In the genomic region with DNA sequence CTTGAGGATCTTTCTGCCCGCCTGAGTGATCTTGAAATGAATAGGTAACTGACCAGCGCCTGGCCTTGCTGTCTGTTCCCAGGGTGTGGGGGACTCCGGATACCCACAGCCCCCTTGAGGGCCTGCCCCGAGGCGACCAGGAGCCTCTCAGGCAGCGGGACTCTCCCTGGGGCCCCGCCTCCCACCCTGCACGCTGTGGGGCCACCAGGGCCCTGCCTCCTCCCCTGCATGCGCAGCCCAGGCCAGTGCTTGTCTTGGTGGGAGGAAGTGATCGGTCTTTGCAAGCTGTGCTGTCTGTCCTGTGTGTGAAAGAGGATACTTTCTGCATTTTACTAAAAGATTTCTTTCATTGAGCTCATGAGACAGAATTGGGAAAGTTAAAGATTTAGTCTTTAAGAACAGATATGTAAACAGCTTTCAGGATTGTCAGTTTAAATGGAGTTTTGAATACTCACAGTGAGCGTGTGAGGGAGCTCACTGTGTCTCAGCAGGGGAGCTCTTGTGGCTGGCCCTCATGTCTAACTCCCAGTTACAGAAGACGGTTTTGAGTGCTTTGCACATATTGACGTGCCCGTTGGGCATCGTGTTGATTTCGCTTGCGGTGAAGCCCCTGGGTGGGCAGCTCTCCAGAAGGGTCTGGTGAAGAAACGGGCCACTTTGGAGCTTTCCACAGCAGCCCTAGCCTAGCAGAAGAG, we compare ENCODE assay signal across 23 cellular contexts. TPM values are rescaled to one million over a fixed set of nuclear protein-coding genes. Genes with fewer than 3 reads are reported as not detected.
DNase-seq lines count a peak whose midpoint lies in the region; ATAC-seq, FAIRE-seq and TF ChIP-seq lines count a peak whose summit lies in the region.
"Had no signal": no experiment of that assay in that cellular context is flagged by ENCODE, and none has a peak within 500 bp of the region (broad histone marks: within the 10 kb centered on the region; RNA-seq: fewer than 3 reads in every experiment).

No MANE protein-coding gene starts in this region.

- DNase-seq in NCI-H187 (lab: John Stamatoyannopoulos, UW) (peak; percentile 59 to 73), NCI-H187 treated with DMSO at 0.1 percent for 48 hours (lab: John Stamatoyannopoulos, UW) (no peak), NT2/D1 (ENCODE audit: low read depth, low spot score) (no peak), H1 (ENCODE audit: low read depth in 1 of 2, low spot score in 2 of 2) (no peak), mammary epithelial cell (no peak), D721Med (ENCODE audit: insufficient read length, low spot score) (no peak)
- no peak for DNase-seq in stimulated activated naive B cell treated with anti-CD40 and anti-IgM and Interleukin-4, amounts not matched to agents 10 μg/mL and 1 μg/mL and 100 μg/mL, for 72 hours
- DNase-seq: activated CD4-positive, alpha-beta T cell treated with anti-CD3 and anti-CD28 coated beads, Interleukin-2, amount 50 U/mL, for 4 hours; activated effector memory CD4-positive, alpha-beta T cell treated with Interleukin-2 at 50 U/mL for 16 hours; dermis blood vessel endothelial cell; DND-41; foreskin fibroblast; KBM-7; NCI-H2081 treated with DMSO at 0.1 percent for 48 hours; occipital lobe; PC-3; SJCRH30 had no signal

- H3K18ac ChIP-seq in H1 (ENCODE audit: extremely low read depth, low read length) = peak overlapping the region; percentile 13; the same call in 1 of the 2 replicates

- H3K27ac ChIP-seq in H1 (ENCODE audit: low read depth, low read length) = no peak overlapping the region
- H3K27ac ChIP-seq in mammary epithelial cell (ENCODE audit: insufficient read depth, low read depth, low read length) = no peak overlapping the region
- H3K27ac ChIP-seq: cardiac muscle cell, SJCRH30 had no signal

- TF ChIP-seq CTCF in H1 (IDR thresholded peaks at IDR 0.05; ENCODE audit: control extremely low read depth in 1 of 3, insufficient read depth in 1 of 3, low read depth in 1 of 3, low read length in 3 of 3) = no peak
- TF ChIP-seq CTCF in mammary epithelial cell (conservative IDR thresholded peaks at IDR 0.05 in 1 of 2, IDR thresholded peaks at IDR 0.05 in 1 of 2; ENCODE audit: extremely low read depth in 1 of 2, insufficient read depth in 1 of 2, low read depth in 1 of 2, low read length in 2 of 2) = no peak
- no peak for TF ChIP-seq CTCF in D721Med (IDR thresholded peaks at IDR 0.05; ENCODE audit: insufficient read depth, missing control alignments)

- peaks cover 21 to 47% of the 10 kb centered on the region in 2 donors for H3K36me3 Mint-ChIP-seq in stimulated activated naive B cell treated with anti-CD40 and anti-IgM and Interleukin-4, amounts not matched to agents 10 μg/mL and 1 μg/mL and 100 μg/mL, for 72 hours

- no peak overlapping the region for H2BK120ac ChIP-seq in H1 (replicated peaks; ENCODE audit: low read depth, low read length)

- H2BK12ac ChIP-seq in H1 (ENCODE audit: low read depth, low read length) = peak overlapping the region; percentile 75; the same call in 1 of the 2 replicates

- intact Hi-C loops in mammary epithelial cell (cut with micrococcal nuclease) = no loop called here

- WGBS in H1 (ENCODE audit: extremely low coverage in 1 of 2, insufficient coverage in 1 of 2, insufficient read length in 1 of 2, insufficient replicate concordance in 2 of 2, low coverage in 1 of 2, low lambda C conversion rate in 2 of 2, missing lambda C conversion rate in 1 of 2), 2 experiments = 77% methylated on average over 18 of the region's 18 CpGs; no CpG with 5 or more reads in 1 of the 2 experiments
- WGBS in mammary epithelial cell (ENCODE audit: low coverage, missing lambda C conversion rate) = 95% methylated on average over 16 of the region's 18 CpGs

- CTCF ChIA-PET in H1 (lab: Charles Lee; ENCODE audit: partially characterized antibody) = interaction anchor here (0.8 to 2.7 kb wide), 9 partner anchors 8 to 114 kb away, joined by 3 to 15 read pairs (median 3); no protein-coding TSS in a partner anchor
- CTCF ChIA-PET in mammary epithelial cell (lab: Charles Lee; ENCODE audit: low non-redundant PET) = no interaction called here

- ATAC-seq in stimulated activated naive B cell treated with anti-CD40 and anti-IgM and Interleukin-4, amounts not matched to agents 10 μg/mL and 1 μg/mL and 100 μg/mL, for 72 hours (replicated peaks) = no peak
- ATAC-seq in GM18868 (IDR thresholded peaks at IDR 0.05; ENCODE audit: unreplicated experiment) = no peak
- ATAC-seq: PC-3 had no signal

- no peak overlapping the region for H3K4me3 ChIP-seq in NT2/D1 (ENCODE audit: insufficient read length, low read depth)
- no peak overlapping the region for H3K4me3 ChIP-seq in H1 (ENCODE audit: extremely low read depth in 1 of 4, insufficient read depth in 2 of 4, low read depth in 3 of 4, low read length in 4 of 4)
- H3K4me3 ChIP-seq in mammary epithelial cell (replicated peaks in 1 of 3; ENCODE audit: insufficient read depth in 1 of 3, low read depth in 2 of 3, low read length in 3 of 3) = no peak overlapping the region
- H3K4me3 ChIP-seq: adrenal gland, cardiac muscle cell, SJCRH30 had no signal

- H2BK20ac ChIP-seq in H1 (ENCODE audit: low read length) = no peak overlapping the region

- no peak overlapping the region for H3K4me3 Mint-ChIP-seq in stimulated activated naive B cell treated with anti-CD40 and anti-IgM and Interleukin-4, amounts not matched to agents 10 μg/mL and 1 μg/mL and 100 μg/mL, for 72 hours
- H3K4me3 Mint-ChIP-seq: B cell; T-helper 1 cell treated with Interleukin-12 subunit alpha and Interleukin-12 subunit beta and Interleukin-4 antibody, amounts not matched to agents 30 μg/mL and 1 μg/mL, for 36 hours had no signal

- H3K4me2 ChIP-seq in H1 (ENCODE audit: insufficient read depth in 1 of 2, low read depth in 2 of 2, low read length in 2 of 2) (no peak overlapping the region), mammary epithelial cell (ENCODE audit: insufficient read depth, low read depth, low read length) (no peak overlapping the region)

- H3K9ac ChIP-seq in NT2/D1 (ENCODE audit: insufficient read length, low read depth) (peak overlapping the region; percentile 62), H1 (replicated peaks in 1 of 4; ENCODE audit: extremely low read depth in 1 of 4, low read depth in 3 of 4, low read length in 3 of 4) (no peak overlapping the region), mammary epithelial cell (ENCODE audit: insufficient read depth, low read length) (no peak overlapping the region)

- H2BK15ac ChIP-seq in H1 (ENCODE audit: low read length) = no peak overlapping the region

- H2AK5ac ChIP-seq in H1 (ENCODE audit: low read depth, low read length) = peak overlapping the region; percentile 11; the same call in 1 of the 2 replicates

- H3K9me3 ChIP-seq in NT2/D1 (ENCODE audit: insufficient read depth, low read length) (no peaks in the 10 kb centered on the region), H1 (ENCODE audit: insufficient read depth in 2 of 2, low read depth in 1 of 2, low read length in 1 of 2) (no peaks in the 10 kb centered on the region), mammary epithelial cell (replicated peaks; ENCODE audit: insufficient read depth, low read length) (no peaks in the 10 kb centered on the region)
- H3K9me3 ChIP-seq: adrenal gland, SJCRH30 had no signal

- in situ Hi-C loops in mammary epithelial cell (cut with MboI; ENCODE audit: low sequenced_read_pairs in 2 of 2) = no loop called here

- H3K36me3 ChIP-seq in NT2/D1 (ENCODE audit: insufficient read depth, insufficient read length, low read length) (peaks cover 26% of the 10 kb centered on the region), H1 (ENCODE audit: control insufficient read depth in 2 of 4, insufficient read depth in 4 of 4, low read length in 3 of 4) (no peaks in the 10 kb centered on the region; a peak in 1 of 8 replicates), mammary epithelial cell (ENCODE audit: insufficient read depth, low read length) (no peaks in the 10 kb centered on the region)

- no peak for TF ChIP-seq EP300 in H1 (IDR thresholded peaks at IDR 0.05; ENCODE audit: borderline replicate concordance in 1 of 2, low read depth in 2 of 2, low read length in 2 of 2)

- H3K4me1 ChIP-seq in NT2/D1 (ENCODE audit: insufficient read depth, insufficient read length) (peaks cover 25% of the 10 kb centered on the region), H1 (replicated peaks in 1 of 4; ENCODE audit: control insufficient read depth in 3 of 4, insufficient read depth in 4 of 4, low read length in 3 of 4) (peaks cover 6 to 9% (median 7%) of the 10 kb centered on the region in 4 experiments), mammary epithelial cell (ENCODE audit: insufficient read depth, low read length) (no peaks in the 10 kb centered on the region)
- H3K4me1 ChIP-seq: adrenal gland, SJCRH30 had no signal

- H3K27me3 ChIP-seq in NT2/D1 (ENCODE audit: insufficient read depth, insufficient read length) (no peaks in the 10 kb centered on the region), H1 (replicated peaks in 1 of 4; ENCODE audit: control insufficient read depth in 3 of 4, extremely low read depth in 1 of 4, insufficient read depth in 3 of 4, low read length in 3 of 4) (no peaks in the 10 kb centered on the region), mammary epithelial cell (ENCODE audit: insufficient read depth, low read length) (no peaks in the 10 kb centered on the region)
- H3K27me3 ChIP-seq: adrenal gland, cardiac muscle cell, SJCRH30 had no signal

- no peak overlapping the region for H4K91ac ChIP-seq in H1 (replicated peaks; ENCODE audit: insufficient read length, low read length)

- TF ChIP-seq POLR2A in H1 (IDR thresholded peaks at IDR 0.05; ENCODE audit: control extremely low read depth in 1 of 2, low read depth in 2 of 2, low read length in 2 of 2) = no peak

- no peak overlapping the region for H3K14ac ChIP-seq in H1 (ENCODE audit: insufficient read length)

- H4K20me1 ChIP-seq in H1 (replicated peaks in 1 of 2; ENCODE audit: control insufficient read depth in 1 of 2, insufficient read depth in 2 of 2, low read length in 2 of 2) (peaks cover 0 to 4% of the 10 kb centered on the region in 2 experiments), mammary epithelial cell (ENCODE audit: insufficient read depth, low read length) (no peaks in the 10 kb centered on the region)

- FAIRE-seq in H1 (lab: Jason Lieb, UNC) (no peak), D721Med (lab: Jason Lieb, UNC) (no peak)
- FAIRE-seq: A204.1 had no signal

- no peaks in the 10 kb centered on the region for H3K9me3 Mint-ChIP-seq in stimulated activated naive B cell treated with anti-CD40 and anti-IgM and Interleukin-4, amounts not matched to agents 10 μg/mL and 1 μg/mL and 100 μg/mL, for 72 hours
- H3K9me3 Mint-ChIP-seq: T-helper 1 cell treated with Interleukin-12 subunit alpha and Interleukin-12 subunit beta and Interleukin-4 antibody, amounts not matched to agents 30 μg/mL and 1 μg/mL, for 36 hours had no signal

- H4K8ac ChIP-seq in H1 (ENCODE audit: extremely low read depth, insufficient read depth, low read length) = peak overlapping the region; percentile 62; the same call in 1 of the 2 replicates

- no peaks in the 10 kb centered on the region for H3K23me2 ChIP-seq in H1 (ENCODE audit: low read depth, low read length)

- no peaks in the 10 kb centered on the region for H3K79me2 ChIP-seq in H1 (ENCODE audit: control insufficient read depth in 1 of 2, insufficient read depth in 2 of 2, low read length in 2 of 2)
- no peaks in the 10 kb centered on the region for H3K79me2 ChIP-seq in mammary epithelial cell (ENCODE audit: insufficient read depth, low read length)

- H3K4me1 Mint-ChIP-seq in stimulated activated naive B cell treated with anti-CD40 and anti-IgM and Interleukin-4, amounts not matched to agents 10 μg/mL and 1 μg/mL and 100 μg/mL, for 72 hours = peaks cover 0 to 5% of the 10 kb centered on the region in 2 donors
- H3K4me1 Mint-ChIP-seq: B cell had no signal

- no TSS peak for BruUV-seq in mammary epithelial cell (replicated peaks; lab: Mats Ljungman, UMichigan)

- H4K5ac ChIP-seq in H1 (ENCODE audit: insufficient read length, low read depth, low read length) = no peak overlapping the region

- H3K56ac ChIP-seq in H1 (replicated peaks; ENCODE audit: insufficient read length, low read depth, low read length) = no peak overlapping the region

- POLR2A ChIA-PET in H1 (lab: Charles Lee; ENCODE audit: partially characterized antibody) = interaction anchor here (1.1 to 1.5 kb wide), 3 partner anchors 15 to 49 kb away, joined by 3 read pairs; no protein-coding TSS in a partner anchor

- no peak for TF ChIP-seq RAD21 in H1 (IDR thresholded peaks at IDR 0.05 in 1 of 2, conservative IDR thresholded peaks at IDR 0.05 in 1 of 2; ENCODE audit: low read depth in 2 of 2, low read length in 2 of 2)

- H3K23ac ChIP-seq in H1 (ENCODE audit: insufficient read length) = no peak overlapping the region

- no peaks in the 10 kb centered on the region for H3K79me1 ChIP-seq in H1 (ENCODE audit: low read depth, low read length)

- H3K27ac Mint-ChIP-seq in stimulated activated naive B cell treated with anti-CD40 and anti-IgM and Interleukin-4, amounts not matched to agents 10 μg/mL and 1 μg/mL and 100 μg/mL, for 72 hours = peak overlapping the region; percentile 21
- H3K27ac Mint-ChIP-seq: B cell; T-helper 1 cell treated with Interleukin-12 subunit alpha and Interleukin-12 subunit beta and Interleukin-4 antibody, amounts not matched to agents 30 μg/mL and 1 μg/mL, for 36 hours had no signal

- no peak overlapping the region for H2AFZ ChIP-seq in H1 (ENCODE audit: low read length)
- H2AFZ ChIP-seq in mammary epithelial cell (ENCODE audit: low read depth, low read length) = no peak overlapping the region

- no peak overlapping the region for H3K4ac ChIP-seq in H1 (replicated peaks; ENCODE audit: insufficient read length, low read depth, low read length)

- H3K27me3 Mint-ChIP-seq in stimulated activated naive B cell treated with anti-CD40 and anti-IgM and Interleukin-4, amounts not matched to agents 10 μg/mL and 1 μg/mL and 100 μg/mL, for 72 hours = no peaks in the 10 kb centered on the region
- H3K27me3 Mint-ChIP-seq: B cell had no signal

- no peak overlapping the region for H2BK5ac ChIP-seq in H1 (ENCODE audit: low read depth, low read length)

- dilution Hi-C loops in mammary epithelial cell (cut with HindIII; ENCODE audit: low sequenced_read_pairs) = no loop called here

RNA-seq across cellular contexts. Expression of a gene that starts 36.1 kb away (rescaled TPM):
- 74.6 and 76.9 TPM in 2 replicates for total RNA-seq in H1 (2021; fragmentation: NEBNext Ultra II Directional; extraction: Animal tissue kit (Norgen Biotek cat#: 25700))
- polyA plus RNA-seq in H1 (2011; rRNA removed) (38.9 and 68.4 TPM in 2 replicates), mammary epithelial cell (18.9 TPM)
- polyA plus RNA-seq in H1 (2011; cell fraction: cytosol; rRNA removed) = 40.1 TPM
- polyA plus RNA-seq in H1 (2011; cell fraction: nucleus; rRNA removed) = 97.9 TPM
- polyA plus RNA-seq in H1 (2012, experiment 1 of 2) = 28.0 to 47.8 TPM (median 43.1 TPM) in 4 replicates
- polyA plus RNA-seq in H1 (2012, experiment 2 of 2) = 29.7 TPM
- polyA plus RNA-seq in H1 (2013, experiment 1 of 2) = 37.4 TPM
- polyA plus RNA-seq in H1 (2013, experiment 2 of 2) = 36.4 TPM
- 13.1 and 15.2 TPM in 2 replicates for polyA minus RNA-seq in H1 (2011; rRNA and poly(A)+ RNA removed)
- polyA minus RNA-seq in H1 (2011; cell fraction: cytosol; rRNA and poly(A)+ RNA removed) = 74.6 TPM
- polyA minus RNA-seq in H1 (2011; cell fraction: nucleus; rRNA and poly(A)+ RNA removed) = 33.7 TPM
- 10 to 100 TPM; 32.8 to 58.5 TPM for total RNA-seq in mammary epithelial cell
- polyA minus RNA-seq in mammary epithelial cell = 10.6 TPM

Comparison
In these comparisons a context has a peak if more than half of its experiments do, and no peak if none do; other contexts are left out.
1. DNase-seq: peak in NCI-H187 (2 of 2); none in NCI-H187 treated with DMSO at 0.1 percent for 48 hours (single experiment), NT2/D1 (single experiment), H1 (0 of 2), stimulated activated naive B cell treated with anti-CD40 and anti-IgM and Interleukin-4, amounts not matched to agents 10 μg/mL and 1 μg/mL and 100 μg/mL, for 72 hours (single experiment), mammary epithelial cell (single experiment) and D721Med (single experiment).